Comparison of ENCODE assay signal across 14 cellular contexts in genomic region chr12:107356266-107356936, GRCh38.
A peak's percentile ranks its signal among the peaks of the same experiment; 100 is the strongest.
DNase-seq lines count a peak whose midpoint lies in the region; ATAC-seq, FAIRE-seq and TF ChIP-seq lines count a peak whose summit lies in the region.
"Had no signal": no experiment of that assay in that cellular context is flagged by ENCODE, and none has a peak within 500 bp of the region (broad histone marks: within the 10 kb centered on the region; RNA-seq: fewer than 3 reads in every experiment).

No MANE protein-coding gene starts in this region.

- no peaks in the 10 kb centered on the region for H3K9me2 ChIP-seq in PC-9 (ENCODE audit: insufficient read depth)

- H3K79me2 ChIP-seq in PC-9 (ENCODE audit: low read depth) (peaks cover 44% of the 10 kb centered on the region), endothelial cell of umbilical vein (ENCODE audit: control insufficient read depth, insufficient read depth, low read length) (no peaks in the 10 kb centered on the region)

- CTCF ChIA-PET in activated naive CD4-positive, alpha-beta T cell treated with anti-CD3 and anti-CD28 coated beads for 36 hours (lab: Charles Lee) = interaction anchor here (0.6 to 2.5 kb wide), 9 partner anchors 9 to 234 kb away, joined by 3 to 11 read pairs (median 4); a partner anchor contains a TSS
- CTCF ChIA-PET in PC-9 (lab: Charles Lee) = interaction anchor here (0.6 to 1.0 kb wide), 2 partner anchors 24 to 46 kb away, joined by 4 read pairs; no protein-coding TSS in a partner anchor
- CTCF ChIA-PET in endothelial cell of umbilical vein (lab: Charles Lee) = interaction anchor here (1.4 to 1.5 kb wide), 2 partner anchors 9 to 224 kb away, joined by 3 to 5 read pairs; no protein-coding TSS in a partner anchor

- peaks cover 30% of the 10 kb centered on the region for H3F3A ChIP-seq in PC-9 (ENCODE audit: insufficient read depth, low read depth)

- H2AFZ ChIP-seq in PC-9 (no peak overlapping the region), endothelial cell of umbilical vein (ENCODE audit: low read depth, low read length) (no peak overlapping the region)

- peaks cover 50% of the 10 kb centered on the region for H3K4me1 Mint-ChIP-seq in activated naive CD4-positive, alpha-beta T cell treated with anti-CD3 and anti-CD28 coated beads for 36 hours (ENCODE audit: low read depth)

- dilution Hi-C loops in endothelial cell of umbilical vein (cut with MboI; ENCODE audit: extremely low pct_ligation_motif_present, low sequenced_read_pairs) = no loop called here

- no peaks in the 10 kb centered on the region for H3K9me1 ChIP-seq in endothelial cell of umbilical vein (replicated peaks; ENCODE audit: control insufficient read depth, extremely low read depth, insufficient read depth, low read length)

- H3K9me3 ChIP-seq in PC-9 (ENCODE audit: insufficient read depth, low read depth) (no peaks in the 10 kb centered on the region), endothelial cell of umbilical vein (replicated peaks; ENCODE audit: control insufficient read depth, insufficient read depth, low read length) (no peaks in the 10 kb centered on the region)

- ATAC-seq in GM21717 (IDR thresholded peaks at IDR 0.05; ENCODE audit: unreplicated experiment) (no peak), Right ventricle myocardium superior (ENCODE audit: poor library complexity) (no peak)
- ATAC-seq: naive thymus-derived CD4-positive, alpha-beta T cell had no signal

- H3K4me3 Mint-ChIP-seq in activated naive CD4-positive, alpha-beta T cell treated with anti-CD3 and anti-CD28 coated beads for 36 hours = no peak overlapping the region

- H3K27me3 Mint-ChIP-seq in activated naive CD4-positive, alpha-beta T cell treated with anti-CD3 and anti-CD28 coated beads for 36 hours (ENCODE audit: low read depth) = no peaks in the 10 kb centered on the region
- H3K27me3 Mint-ChIP-seq: naive thymus-derived CD4-positive, alpha-beta T cell had no signal

- H3K4me3 ChIP-seq in PC-9 = no peak overlapping the region
- H3K4me3 ChIP-seq in endothelial cell of umbilical vein (replicated peaks in 1 of 3; ENCODE audit: insufficient read depth in 1 of 3, low read depth in 1 of 3, low read length in 3 of 3) = no peak overlapping the region

- peaks cover 41% of the 10 kb centered on the region for H3K4me1 ChIP-seq in PC-9 (replicated peaks; ENCODE audit: insufficient read depth)
- peaks cover 2% of the 10 kb centered on the region for H3K4me1 ChIP-seq in endothelial cell of umbilical vein (ENCODE audit: control insufficient read depth, extremely low read depth, insufficient read depth, low read length)

- H3K4me2 ChIP-seq in PC-9 (peak overlapping the region; percentile 12; the same call in 1 of the 2 replicates), endothelial cell of umbilical vein (ENCODE audit: insufficient read depth, low read length) (no peak overlapping the region)
- H3K4me2 ChIP-seq: KMS-11 had no signal

- no peak for TF ChIP-seq POLR2A in endothelial cell of umbilical vein (IDR thresholded peaks at IDR 0.05; ENCODE audit: low read depth, low read length)

- peak; percentile 16 for DNase-seq in activated naive CD4-positive, alpha-beta T cell treated with anti-CD3 and anti-CD28 coated beads for 36 hours
- DNase-seq in activated naive CD4-positive, alpha-beta T cell (lab: John Stamatoyannopoulos, UW) = no peak
- DNase-seq in PC-9 = peak in 1 of 2 experiments; percentile 55
- no peak for DNase-seq in endothelial cell of umbilical vein (ENCODE audit: low read depth, low spot score)
- DNase-seq in superior temporal gyrus (ENCODE audit: extremely low spot score) = peak; percentile 13
- no peak for DNase-seq in NCI-H128 (lab: John Stamatoyannopoulos, UW; ENCODE audit: unreplicated experiment)
- DNase-seq in Right ventricle myocardium superior = no peak
- DNase-seq: activated CD4-positive, alpha-beta T cell treated with anti-CD3 and anti-CD28 coated beads, Interleukin-2, amount 50 U/mL, for 1 hour; C1 segment of cervical spinal cord; naive thymus-derived CD4-positive, alpha-beta T cell; NCI-H510A treated with DMSO at 0.1 percent for 48 hours had no signal

- H3K9ac ChIP-seq in endothelial cell of umbilical vein (replicated peaks; ENCODE audit: extremely low read depth, insufficient read depth, low read length) = no peak overlapping the region
- H3K9ac ChIP-seq: KMS-11 had no signal

- no peak for FAIRE-seq in endothelial cell of umbilical vein (lab: Jason Lieb, UNC)
- FAIRE-seq: H1 had no signal

- BruUV-seq in PC-9 (replicated peaks; lab: Mats Ljungman, UMichigan) = no TSS peak
- BruUV-seq in endothelial cell of umbilical vein (replicated peaks; lab: Mats Ljungman, UMichigan) = no TSS peak

- POLR2A ChIA-PET in PC-9 (lab: Charles Lee; ENCODE audit: unreplicated experiment) (no interaction called here), endothelial cell of umbilical vein (lab: Charles Lee) (no interaction called here)

- no peaks in the 10 kb centered on the region for H3K9me3 Mint-ChIP-seq in activated naive CD4-positive, alpha-beta T cell treated with anti-CD3 and anti-CD28 coated beads for 36 hours

- H3K27ac ChIP-seq in PC-9 = no peak overlapping the region
- no peak overlapping the region for H3K27ac ChIP-seq in endothelial cell of umbilical vein (ENCODE audit: insufficient read depth, low read depth, low read length)
- H3K27ac ChIP-seq: KMS-11 had no signal

- no peaks in the 10 kb centered on the region for H3K27me3 ChIP-seq in PC-9 (ENCODE audit: insufficient read depth, low read depth)
- H3K27me3 ChIP-seq in endothelial cell of umbilical vein (ENCODE audit: control insufficient read depth in 2 of 2, insufficient read depth in 2 of 2, low read length in 2 of 2) = no peaks in the 10 kb centered on the region

- H4K20me1 ChIP-seq in PC-9 (ENCODE audit: insufficient read depth) (no peaks in the 10 kb centered on the region; the same call in 1 of the 2 replicates), endothelial cell of umbilical vein (replicated peaks; ENCODE audit: control insufficient read depth, extremely low read depth, insufficient read depth, low read length) (no peaks in the 10 kb centered on the region)

- peaks cover 1% of the 10 kb centered on the region for H3K36me3 Mint-ChIP-seq in activated naive CD4-positive, alpha-beta T cell treated with anti-CD3 and anti-CD28 coated beads for 36 hours (ENCODE audit: low read depth)

- no peak overlapping the region for H3K27ac Mint-ChIP-seq in activated naive CD4-positive, alpha-beta T cell treated with anti-CD3 and anti-CD28 coated beads for 36 hours

- H3K36me3 ChIP-seq in PC-9 (ENCODE audit: low read depth) (no peaks in the 10 kb centered on the region), endothelial cell of umbilical vein (ENCODE audit: control insufficient read depth in 2 of 2, extremely low read depth in 1 of 2, insufficient read depth in 2 of 2, low read length in 2 of 2) (no peaks in the 10 kb centered on the region)

- intact Hi-C loops in activated naive CD4-positive, alpha-beta T cell treated with anti-CD3 and anti-CD28 coated beads for 36 hours (cut with micrococcal nuclease) = loop anchor here (1.0 kb wide), 2 partner anchors 12 to 19 kb away; no protein-coding TSS in a partner anchor
- intact Hi-C loops in PC-9 (cut with micrococcal nuclease; ENCODE audit: unreplicated experiment) = no loop called here
- intact Hi-C loops in endothelial cell of umbilical vein (cut with micrococcal nuclease) = no loop called here
- intact Hi-C loops in Right ventricle myocardium superior (cut with DNase I) = no loop called here

- TF ChIP-seq CTCF in PC-9 (conservative IDR thresholded peaks at IDR 0.05) (no peak), endothelial cell of umbilical vein (IDR thresholded peaks at IDR 0.05; ENCODE audit: extremely low read depth in 1 of 2, insufficient read depth in 1 of 2, low read depth in 1 of 2, low read length in 2 of 2) (no peak)

TF ChIP-seq in endothelial cell of umbilical vein, 7 proteins besides CTCF, POLR2A, EP300 and RAD21:
- peak; percentile 20 for TF ChIP-seq FOS (IDR thresholded peaks at IDR 0.05; ENCODE audit: borderline replicate concordance, insufficient read depth, low read length)
- no peak for TF ChIP-seq GATA2 (IDR thresholded peaks at IDR 0.05; ENCODE audit: insufficient read depth, insufficient read length, low read depth, low read length)
- TF ChIP-seq POLR2AphosphoS5 (IDR thresholded peaks at IDR 0.05; ENCODE audit: insufficient read depth, low read depth, low read length) = no peak
- no peak for TF ChIP-seq MAX (IDR thresholded peaks at IDR 0.05; ENCODE audit: insufficient read depth, insufficient read length)
- no peak for TF ChIP-seq JUN (IDR thresholded peaks at IDR 0.05; ENCODE audit: borderline replicate concordance, insufficient read depth, insufficient read length, low read depth)

Comparison
In these comparisons a context has a peak if more than half of its experiments do, and no peak if none do; other contexts are left out.
1. DNase-seq: peak in activated naive CD4-positive, alpha-beta T cell treated with anti-CD3 and anti-CD28 coated beads for 36 hours (single experiment) and superior temporal gyrus (single experiment); none in activated naive CD4-positive, alpha-beta T cell (0 of 4), endothelial cell of umbilical vein (single experiment), NCI-H128 (single experiment) and Right ventricle myocardium superior (single experiment).